Comparison of ENCODE assay signal across 9 cellular contexts in genomic region chr10:47340613-47341170, GRCh38. TPM values are rescaled to one million over a fixed set of nuclear protein-coding genes. Genes with fewer than 3 reads are reported as not detected.
DNase-seq lines count a peak whose midpoint lies in the region; ATAC-seq, FAIRE-seq and TF ChIP-seq lines count a peak whose summit lies in the region.
"Had no signal": no experiment of that assay in that cellular context is flagged by ENCODE, and none has a peak within 500 bp of the region (broad histone marks: within the 10 kb centered on the region; RNA-seq: fewer than 3 reads in every experiment).

No MANE protein-coding gene starts in this region.

- H3K9me3 ChIP-seq in HepG2 (ENCODE audit: low read length): no peaks in the 10 kb centered on the region

- H3K36me3 ChIP-seq in HepG2 (replicated peaks in 1 of 2; ENCODE audit: control insufficient read depth in 1 of 2, insufficient read depth in 2 of 2, low read length in 2 of 2): no peaks in the 10 kb centered on the region

- BruUV-seq in HepG2 (replicated peaks; lab: Mats Ljungman, UMichigan): no TSS peak

- no peak overlapping the region for H3K9ac ChIP-seq in HepG2 (ENCODE audit: insufficient read depth, low read depth, low read length)

- peak; percentile 86 for TF ChIP-seq CTCF in HepG2 (CRISPR knock-in tag; IDR thresholded peaks at IDR 0.05)

- H3K79me2 ChIP-seq in HepG2 (ENCODE audit: insufficient read depth, low read length): no peaks in the 10 kb centered on the region

- TF ChIP-seq EP300 in HepG2 (IDR thresholded peaks at IDR 0.05; ENCODE audit: low read depth in 2 of 2, low read length in 2 of 2) (no peak), HepG2 (CRISPR knock-in tag; IDR thresholded peaks at IDR 0.05; ENCODE audit: borderline replicate concordance) (no peak)

- FAIRE-seq in HepG2 (lab: Jason Lieb, UNC): no peak

- no peak overlapping the region for H3K4me2 ChIP-seq in HepG2 (ENCODE audit: low read depth, low read length)

- TF ChIP-seq RAD21 in HepG2 (CRISPR knock-in tag; IDR thresholded peaks at IDR 0.05): peak; percentile 46

- H3K27me3 ChIP-seq in HepG2 (ENCODE audit: control insufficient read depth in 1 of 2, insufficient read depth in 2 of 2, low read length in 2 of 2): peaks cover 0 to 10% of the 10 kb centered on the region in 2 experiments; a peak in 1 of 5 replicates

- ATAC-seq in HepG2 (peak; percentile 87), GM18519 (IDR thresholded peaks at IDR 0.05; ENCODE audit: low FRiP score, unreplicated experiment) (no peak)

- POLR2A ChIA-PET in HepG2 (lab: Yijun Ruan, JAX): no interaction called here

- 43% methylated on average over 5 of the region's 5 CpGs for WGBS in HepG2 (ENCODE audit: low lambda C conversion rate)

- TF ChIP-seq POLR2A in HepG2 (IDR thresholded peaks at IDR 0.05; ENCODE audit: insufficient read depth in 1 of 2, low read depth in 2 of 2, low read length in 2 of 2): no peak

- H2AFZ ChIP-seq in HepG2 (ENCODE audit: low read length): no peak overlapping the region

- CTCF ChIA-PET in HepG2 (lab: Yijun Ruan, JAX; ENCODE audit: low intra/inter-chr PET ratio, low total read pairs): interaction anchor here (1.4 to 2.3 kb wide), 2 partner anchors 293 to 316 kb away, joined by 4 to 9 read pairs; no protein-coding TSS in a partner anchor

- no peaks in the 10 kb centered on the region for H4K20me1 ChIP-seq in HepG2 (ENCODE audit: insufficient read depth, low read length)

- intact Hi-C loops in HepG2 (cut with micrococcal nuclease; ENCODE audit: unreplicated experiment): no loop called here

- DNase-seq in DMS153 (lab: John Stamatoyannopoulos, UW) (peak; percentile 5), DMS153 treated with DMSO at 0.1 percent for 48 hours (lab: John Stamatoyannopoulos, UW; ENCODE audit: unreplicated experiment) (no peak), KBM-7 (peak; percentile 75), cerebellar cortex (ENCODE audit: low spot score) (peak; percentile 41), HepG2 (ENCODE audit: low spot score) (peak; percentile 47)
- DNase-seq in activated CD4-positive, CD25-positive, alpha-beta regulatory T cell treated with anti-CD3 and anti-CD28 coated beads, Interleukin-2, amount 50 U/mL, for 16 hours (ENCODE audit: low read depth, low spot score): peak; percentile 27
- DNase-seq in stimulated activated CD4-positive, alpha-beta T cell treated with anti-CD3 and anti-CD28 coated beads, TNF-alpha, amount 100 ng/mL, for 4 hours (ENCODE audit: low read depth in 3 of 3): peak; percentile 42 to 56 (median 51)

- in situ Hi-C loops in KBM-7 (cut with MboI; ENCODE audit: low pct_unique_long_range_greater_than_20kb, low sequenced_read_pairs): no loop called here
- in situ Hi-C loops in HepG2 (cut with HindIII; ENCODE audit: extremely low pct_ligation_motif_present, low pct_unique_long_range_greater_than_20kb): no loop called here

- no peak overlapping the region for H3K4me3 ChIP-seq in HepG2 (replicated peaks in 1 of 3; ENCODE audit: insufficient read depth in 1 of 3, low read depth in 2 of 3, low read length in 3 of 3)

- H3K4me1 ChIP-seq in HepG2 (ENCODE audit: insufficient read depth, low read length): no peaks in the 10 kb centered on the region

- no peak overlapping the region for H3K27ac ChIP-seq in HepG2 (ENCODE audit: extremely low read length, insufficient read depth, low read length)

RNA-seq across cellular contexts. Expression of gene RBP3, which starts 7.5 kb away (rescaled TPM):
- total RNA-seq in HepG2 (2016; rRNA removed; fragmentation: Illumina TruSeq; extraction: Trizol): not detected in 2 replicates
- not detected in 2 replicates for total RNA-seq in HepG2 (2016; cell fraction: cytosol; rRNA removed; fragmentation: Illumina TruSeq; extraction: Trizol; ENCODE audit: low read depth)
- total RNA-seq in HepG2 (2016; cell fraction: insoluble cytoplasmic fraction; rRNA removed; fragmentation: Illumina TruSeq; extraction: Trizol): not detected in 2 replicates
- total RNA-seq in HepG2 (2016; cell fraction: membrane; rRNA removed; fragmentation: Illumina TruSeq; extraction: Trizol): not detected in 2 replicates
- not detected in 2 replicates for total RNA-seq in HepG2 (2016; cell fraction: nucleus; rRNA removed; fragmentation: Illumina TruSeq; extraction: Trizol)
- polyA plus RNA-seq in HepG2 (2011; rRNA removed): not detected in 2 replicates
- polyA plus RNA-seq in HepG2 (2011; cell fraction: cytosol; rRNA removed): not detected in 2 replicates
- not detected in 2 replicates for polyA plus RNA-seq in HepG2 (2011; cell fraction: nucleus; rRNA removed)
- not detected in 2 replicates for polyA plus RNA-seq in HepG2 (2012)
- polyA plus RNA-seq in HepG2 (2016; cell fraction: cytosol; fragmentation: Illumina TruSeq; extraction: Trizol; ENCODE audit: low read depth): not detected in 2 replicates
- not detected in 2 replicates for polyA plus RNA-seq in HepG2 (2016; cell fraction: insoluble cytoplasmic fraction; fragmentation: Illumina TruSeq; extraction: Trizol; ENCODE audit: low read depth)
- not detected in 2 replicates for polyA plus RNA-seq in HepG2 (2016; cell fraction: membrane; fragmentation: Illumina TruSeq; extraction: Trizol; ENCODE audit: low read depth)
- polyA plus RNA-seq in HepG2 (2016; cell fraction: nucleus; fragmentation: Illumina TruSeq; extraction: Trizol; ENCODE audit: insufficient read depth, low read depth): not detected in 2 replicates
- polyA minus RNA-seq in HepG2 (2011; rRNA and poly(A)+ RNA removed; ENCODE audit: low replicate concordance): 0.07 TPM in 1 of 2 replicates, not detected in the other
- not detected in 2 replicates for polyA minus RNA-seq in HepG2 (2011; cell fraction: cytosol; rRNA and poly(A)+ RNA removed)
- polyA minus RNA-seq in HepG2 (2011; cell fraction: nucleus; rRNA and poly(A)+ RNA removed): not detected in 2 replicates
- polyA plus RNA-seq: esophagus had no signal

RNA-seq across cellular contexts. Expression of gene GDF2, which starts 18.4 kb away (rescaled TPM):
- not detected in 2 replicates for total RNA-seq in HepG2 (2016; rRNA removed; fragmentation: Illumina TruSeq; extraction: Trizol)
- total RNA-seq in HepG2 (2016; cell fraction: cytosol; rRNA removed; fragmentation: Illumina TruSeq; extraction: Trizol; ENCODE audit: low read depth): not detected in 2 replicates
- not detected in 2 replicates for total RNA-seq in HepG2 (2016; cell fraction: insoluble cytoplasmic fraction; rRNA removed; fragmentation: Illumina TruSeq; extraction: Trizol)
- total RNA-seq in HepG2 (2016; cell fraction: membrane; rRNA removed; fragmentation: Illumina TruSeq; extraction: Trizol): not detected in 2 replicates
- total RNA-seq in HepG2 (2016; cell fraction: nucleus; rRNA removed; fragmentation: Illumina TruSeq; extraction: Trizol): not detected in 2 replicates
- not detected in 2 replicates for polyA plus RNA-seq in HepG2 (2011; rRNA removed)
- not detected in 2 replicates for polyA plus RNA-seq in HepG2 (2011; cell fraction: cytosol; rRNA removed)
- polyA plus RNA-seq in HepG2 (2011; cell fraction: nucleus; rRNA removed): not detected in 2 replicates
- not detected in 2 replicates for polyA plus RNA-seq in HepG2 (2012)
- not detected in 2 replicates for polyA plus RNA-seq in HepG2 (2016; cell fraction: cytosol; fragmentation: Illumina TruSeq; extraction: Trizol; ENCODE audit: low read depth)
- not detected in 2 replicates for polyA plus RNA-seq in HepG2 (2016; cell fraction: insoluble cytoplasmic fraction; fragmentation: Illumina TruSeq; extraction: Trizol; ENCODE audit: low read depth)
- polyA plus RNA-seq in HepG2 (2016; cell fraction: membrane; fragmentation: Illumina TruSeq; extraction: Trizol; ENCODE audit: low read depth): not detected in 2 replicates
- polyA plus RNA-seq in HepG2 (2016; cell fraction: nucleus; fragmentation: Illumina TruSeq; extraction: Trizol; ENCODE audit: insufficient read depth, low read depth): not detected in 2 replicates
- polyA minus RNA-seq in HepG2 (2011; rRNA and poly(A)+ RNA removed; ENCODE audit: low replicate concordance): not detected in 2 replicates
- not detected in 2 replicates for polyA minus RNA-seq in HepG2 (2011; cell fraction: cytosol; rRNA and poly(A)+ RNA removed)
- not detected in 2 replicates for polyA minus RNA-seq in HepG2 (2011; cell fraction: nucleus; rRNA and poly(A)+ RNA removed)
- polyA plus RNA-seq: esophagus had no signal

RNA-seq across cellular contexts. Expression of gene GDF10, which starts 40.7 kb away (rescaled TPM):
- total RNA-seq in HepG2 (2016; rRNA removed; fragmentation: Illumina TruSeq; extraction: Trizol): not detected in 2 replicates
- not detected in 2 replicates for total RNA-seq in HepG2 (2016; cell fraction: cytosol; rRNA removed; fragmentation: Illumina TruSeq; extraction: Trizol; ENCODE audit: low read depth)
- total RNA-seq in HepG2 (2016; cell fraction: insoluble cytoplasmic fraction; rRNA removed; fragmentation: Illumina TruSeq; extraction: Trizol): 0.13 TPM in 1 of 2 replicates, not detected in the other
- total RNA-seq in HepG2 (2016; cell fraction: membrane; rRNA removed; fragmentation: Illumina TruSeq; extraction: Trizol): 0.07 TPM in 1 of 2 replicates, not detected in the other
- 0.19 TPM in 1 of 2 replicates, not detected in the other for total RNA-seq in HepG2 (2016; cell fraction: nucleus; rRNA removed; fragmentation: Illumina TruSeq; extraction: Trizol)
- 0.03 TPM in 1 of 2 replicates, not detected in the other for polyA plus RNA-seq in HepG2 (2011; rRNA removed)
- not detected in 2 replicates for polyA plus RNA-seq in HepG2 (2011; cell fraction: cytosol; rRNA removed)
- polyA plus RNA-seq in HepG2 (2011; cell fraction: nucleus; rRNA removed): not detected in 2 replicates
- not detected in 2 replicates for polyA plus RNA-seq in HepG2 (2012)
- polyA plus RNA-seq in HepG2 (2016; cell fraction: cytosol; fragmentation: Illumina TruSeq; extraction: Trizol; ENCODE audit: low read depth): not detected in 2 replicates
- polyA plus RNA-seq in HepG2 (2016; cell fraction: insoluble cytoplasmic fraction; fragmentation: Illumina TruSeq; extraction: Trizol; ENCODE audit: low read depth): not detected in 2 replicates
- not detected in 2 replicates for polyA plus RNA-seq in HepG2 (2016; cell fraction: membrane; fragmentation: Illumina TruSeq; extraction: Trizol; ENCODE audit: low read depth)
- polyA plus RNA-seq in HepG2 (2016; cell fraction: nucleus; fragmentation: Illumina TruSeq; extraction: Trizol; ENCODE audit: insufficient read depth, low read depth): 0.18 and 0.19 TPM in 2 replicates
- polyA minus RNA-seq in HepG2 (2011; rRNA and poly(A)+ RNA removed; ENCODE audit: low replicate concordance): not detected in 2 replicates
- not detected in 2 replicates for polyA minus RNA-seq in HepG2 (2011; cell fraction: cytosol; rRNA and poly(A)+ RNA removed)
- not detected in 2 replicates for polyA minus RNA-seq in HepG2 (2011; cell fraction: nucleus; rRNA and poly(A)+ RNA removed)

RNA-seq across cellular contexts. Expression of gene ZNF488, which starts 43.4 kb away (rescaled TPM):
- total RNA-seq in HepG2 (2016; rRNA removed; fragmentation: Illumina TruSeq; extraction: Trizol): 0.13 and 0.17 TPM in 2 replicates
- total RNA-seq in HepG2 (2016; cell fraction: cytosol; rRNA removed; fragmentation: Illumina TruSeq; extraction: Trizol; ENCODE audit: low read depth): not detected in 2 replicates
- total RNA-seq in HepG2 (2016; cell fraction: insoluble cytoplasmic fraction; rRNA removed; fragmentation: Illumina TruSeq; extraction: Trizol): 0.11 and 0.18 TPM in 2 replicates
- total RNA-seq in HepG2 (2016; cell fraction: membrane; rRNA removed; fragmentation: Illumina TruSeq; extraction: Trizol): 0.09 and 0.10 TPM in 2 replicates
- total RNA-seq in HepG2 (2016; cell fraction: nucleus; rRNA removed; fragmentation: Illumina TruSeq; extraction: Trizol): 0.09 TPM in 2 replicates
- polyA plus RNA-seq in HepG2 (2011; rRNA removed): 0.10 and 0.15 TPM in 2 replicates
- polyA plus RNA-seq in HepG2 (2011; cell fraction: cytosol; rRNA removed): 0.09 TPM in 2 replicates
- 0.17 and 0.18 TPM in 2 replicates for polyA plus RNA-seq in HepG2 (2011; cell fraction: nucleus; rRNA removed)
- 0.13 and 0.17 TPM in 2 replicates for polyA plus RNA-seq in HepG2 (2012)
- polyA plus RNA-seq in HepG2 (2016; cell fraction: cytosol; fragmentation: Illumina TruSeq; extraction: Trizol; ENCODE audit: low read depth): not detected in 2 replicates
- 0.22 and 0.45 TPM in 2 replicates for polyA plus RNA-seq in HepG2 (2016; cell fraction: insoluble cytoplasmic fraction; fragmentation: Illumina TruSeq; extraction: Trizol; ENCODE audit: low read depth)
- polyA plus RNA-seq in HepG2 (2016; cell fraction: membrane; fragmentation: Illumina TruSeq; extraction: Trizol; ENCODE audit: low read depth): 0.07 and 0.12 TPM in 2 replicates
- 0.21 TPM in 1 of 2 replicates, not detected in the other for polyA plus RNA-seq in HepG2 (2016; cell fraction: nucleus; fragmentation: Illumina TruSeq; extraction: Trizol; ENCODE audit: insufficient read depth, low read depth)
- polyA minus RNA-seq in HepG2 (2011; rRNA and poly(A)+ RNA removed; ENCODE audit: low replicate concordance): 0.34 and 2.9 TPM in 2 replicates
- polyA minus RNA-seq in HepG2 (2011; cell fraction: cytosol; rRNA and poly(A)+ RNA removed): not detected in 2 replicates
- 0.12 TPM in 1 of 2 replicates, not detected in the other for polyA minus RNA-seq in HepG2 (2011; cell fraction: nucleus; rRNA and poly(A)+ RNA removed)
